In the genomic region with DNA sequence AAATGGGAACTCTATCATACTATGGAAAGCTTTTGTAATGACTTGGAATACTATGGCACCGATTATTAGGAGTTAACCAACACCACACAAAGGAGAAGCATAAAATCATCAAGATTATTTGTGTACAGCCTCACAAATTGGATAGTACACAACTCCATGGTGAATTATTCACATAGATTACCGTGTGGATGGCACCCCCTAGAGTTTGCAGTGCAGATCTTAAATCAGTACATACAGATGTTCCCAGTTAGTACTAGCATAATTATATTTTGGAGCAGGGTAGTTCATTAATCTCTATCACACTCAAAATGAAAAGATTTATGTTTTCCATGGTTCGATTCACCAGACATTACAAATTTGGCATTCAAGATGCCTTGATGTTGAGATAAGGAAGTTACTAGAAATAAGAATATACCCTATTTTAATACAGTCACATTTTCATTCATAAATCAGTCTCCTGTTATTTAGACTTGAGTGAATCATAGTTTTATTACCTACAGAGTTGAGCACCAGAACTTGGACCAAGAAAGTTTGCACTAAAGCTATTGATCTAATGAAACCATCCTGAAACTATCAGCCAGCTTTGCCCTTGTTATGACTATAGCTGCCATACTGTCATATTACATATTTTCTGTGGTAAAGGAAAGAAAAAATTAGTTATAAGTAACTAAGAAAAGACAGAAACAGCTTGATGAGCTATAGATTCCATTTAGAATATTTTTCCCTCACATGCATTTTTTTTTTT, we compare ENCODE assay signal across 8 cellular contexts.
DNase-seq lines count a peak whose midpoint lies in the region; ATAC-seq and TF ChIP-seq lines count a peak whose summit lies in the region.

No MANE protein-coding gene starts in this region.

- ATAC-seq in GM21786 (IDR thresholded peaks at IDR 0.05; ENCODE audit: unreplicated experiment) = peak; percentile 79

- TF ChIP-seq POLR2A in erythroblast (IDR thresholded peaks at IDR 0.05; ENCODE audit: low read length) = no peak

- DNase-seq in NOMO-1 treated with DMSO at 0.1 percent for 48 hours (lab: John Stamatoyannopoulos, UW; ENCODE audit: unreplicated experiment) (peak; percentile 29), NOMO-1 treated with dmso at 0.1 percent for 144 hours (lab: John Stamatoyannopoulos, UW; ENCODE audit: unreplicated experiment) (no peak), NCI-H748 (lab: John Stamatoyannopoulos, UW; ENCODE audit: unreplicated experiment) (peak; percentile 68), erythroblast (lab: John Stamatoyannopoulos, UW) (peak; percentile 0 to 25), NCI-H2227 (lab: John Stamatoyannopoulos, UW; ENCODE audit: unreplicated experiment) (no peak), NCI-H510A (lab: John Stamatoyannopoulos, UW) (no peak), NCI-H187 (lab: John Stamatoyannopoulos, UW) (no peak)

Comparison
In these comparisons a context has a peak if more than half of its experiments do, and no peak if none do; other contexts are left out.
1. DNase-seq: peak in NOMO-1 treated with DMSO at 0.1 percent for 48 hours (single experiment), NCI-H748 (single experiment) and erythroblast (2 of 2); none in NOMO-1 treated with dmso at 0.1 percent for 144 hours (single experiment), NCI-H2227 (single experiment), NCI-H510A (single experiment) and NCI-H187 (0 of 2).